In the genomic region with DNA sequence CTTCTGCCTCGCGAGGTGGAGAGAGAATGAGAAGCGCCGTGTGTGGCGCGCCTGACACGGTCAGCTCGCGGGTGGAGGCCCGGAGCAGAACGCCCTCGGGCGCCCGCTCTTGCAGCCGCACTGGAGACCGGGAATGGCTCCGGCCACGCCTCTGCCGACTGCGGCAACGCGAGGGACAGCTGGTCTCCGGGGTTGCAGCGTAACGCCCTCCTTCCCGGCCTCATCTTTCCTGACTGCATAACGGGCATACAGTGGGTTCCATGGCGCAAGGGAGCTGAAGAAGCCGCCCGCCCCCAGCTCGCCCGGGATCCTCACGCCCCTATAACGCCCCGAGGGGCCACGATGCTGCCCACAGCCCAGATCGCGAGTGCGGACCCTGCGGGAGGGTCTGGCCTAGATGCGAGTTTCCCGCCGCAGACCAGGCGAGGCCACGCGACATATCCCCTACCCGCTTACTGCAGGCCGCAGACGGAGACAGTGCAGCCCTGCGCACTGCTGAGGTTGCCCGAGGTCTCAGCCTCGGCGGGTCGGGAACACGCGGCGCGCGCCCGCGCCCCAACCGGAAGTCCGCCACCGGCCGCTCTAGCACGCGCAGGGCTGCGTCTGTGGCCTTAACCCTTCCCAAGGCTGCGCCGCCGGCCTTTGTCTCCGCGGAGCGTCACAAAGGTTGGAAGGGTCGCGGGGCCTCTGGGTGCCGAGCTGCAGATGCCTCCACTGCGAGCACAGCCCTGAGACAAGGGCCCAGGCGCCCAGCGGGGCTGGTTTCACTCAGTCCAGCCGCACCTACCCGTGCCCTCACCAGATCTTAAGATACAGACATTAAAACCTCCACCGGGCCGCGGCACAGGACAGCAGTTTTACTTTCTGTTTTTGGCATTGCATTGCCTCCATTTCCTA, we compare ENCODE assay signal across 8 cellular contexts. TPM values are rescaled to one million over a fixed set of nuclear protein-coding genes. Genes with fewer than 3 reads are reported as not detected.
DNase-seq lines count a peak whose midpoint lies in the region; ATAC-seq and TF ChIP-seq lines count a peak whose summit lies in the region.

No MANE protein-coding gene starts in this region.

- peak overlapping the region; percentile 94 to 97 for H3K27ac ChIP-seq in left lung

- H3K9me3 ChIP-seq in left lung = no peaks in the 10 kb centered on the region

- peaks cover 6% of the 10 kb centered on the region for H3K36me3 ChIP-seq in BJ (ENCODE audit: control insufficient read depth, insufficient read depth, low read length)
- H3K36me3 ChIP-seq in left lung = peaks cover 0 to 7% of the 10 kb centered on the region in 2 donors

- H3K27me3 ChIP-seq in BJ (ENCODE audit: control insufficient read depth, insufficient read depth, low read length) (no peaks in the 10 kb centered on the region; the same call in 1 of the 2 replicates), left lung (no peaks in the 10 kb centered on the region)

- H3K4me3 ChIP-seq in BJ (ENCODE audit: low read depth, low read length) = peak overlapping the region; percentile 71
- H3K4me3 ChIP-seq in left lung = peak overlapping the region; percentile 84 to 93

- TF ChIP-seq POLR2A in GM19193 (IDR thresholded peaks at IDR 0.05; ENCODE audit: extremely low read depth, insufficient read depth, insufficient read length) = peak; percentile 97

- TF ChIP-seq CTCF in BJ (IDR thresholded peaks at IDR 0.05; ENCODE audit: insufficient read depth, low read depth, low read length) = no peak
- no peak for TF ChIP-seq CTCF in left lung (IDR thresholded peaks at IDR 0.05)

- ATAC-seq in HG03432 (IDR thresholded peaks at IDR 0.05; ENCODE audit: unreplicated experiment) (peak; percentile 82), left lung (peak; percentile 99)

- peaks cover 15 to 27% of the 10 kb centered on the region in 2 donors for H3K4me1 ChIP-seq in left lung

- POLR2A ChIA-PET in BJ (lab: Charles Lee) = interaction anchor here (0.9 to 1.2 kb wide), 2 partner anchors 27 to 70 kb away, joined by 4 to 5 read pairs; no protein-coding TSS in a partner anchor

- intact Hi-C loops in left lung (cut with DNase I) = no loop called here

- CTCF ChIA-PET in BJ (lab: Yijun Ruan, JAX) = interaction anchor here (0.7 to 2.9 kb wide), 9 partner anchors 18 to 69 kb away, joined by 3 to 12 read pairs (median 4); no protein-coding TSS in a partner anchor

- peak; percentile 39 for DNase-seq in BJ (ENCODE audit: low read depth)
- DNase-seq in NCI-H524 (lab: John Stamatoyannopoulos, UW) = peak; percentile 82 to 91
- peak; percentile 87 for DNase-seq in activated CD4-positive, alpha-beta T cell treated with anti-CD3 and anti-CD28 coated beads, Interleukin-2, amount 50 U/mL, for 1 hour
- peak; percentile 71 for DNase-seq in dedifferentiated amniotic fluid mesenchymal stem cell (ENCODE audit: extremely low spot score)
- peak; percentile 93 to 99 for DNase-seq in left lung
- peak; percentile 86 for DNase-seq in stimulated activated CD4-positive, alpha-beta T cell treated with anti-CD3 and anti-CD28 coated beads, Interleukin-2, amount 100 ng/mL, for 4 hours (ENCODE audit: low read depth)

RNA-seq across cellular contexts. Expression of a gene that starts 18.8 kb away (rescaled TPM):
- polyA plus RNA-seq in BJ (2011; rRNA removed) = 27.4 and 27.8 TPM in 2 replicates
- 6.5 and 9.4 TPM in 2 replicates for polyA minus RNA-seq in BJ (2011; rRNA and poly(A)+ RNA removed)
- 10 to 100 TPM; 25.8 to 29.3 TPM for total RNA-seq in left lung

RNA-seq across cellular contexts. Expression of a gene that starts 21.3 kb away (rescaled TPM):
- polyA plus RNA-seq in BJ (2011; rRNA removed) = 14.9 and 22.2 TPM in 2 replicates
- polyA minus RNA-seq in BJ (2011; rRNA and poly(A)+ RNA removed) = 6.6 and 8.8 TPM in 2 replicates
- total RNA-seq in left lung = 1 to 10 TPM; 4.5 to 7.9 TPM

RNA-seq across cellular contexts. Expression of a gene that starts 48.3 kb away (rescaled TPM):
- 5.9 and 7.6 TPM in 2 replicates for polyA plus RNA-seq in BJ (2011; rRNA removed)
- polyA minus RNA-seq in BJ (2011; rRNA and poly(A)+ RNA removed) = 5.5 and 7.6 TPM in 2 replicates
- total RNA-seq in left lung = 10 to 100 TPM; 11.2 to 18.7 TPM

Comparison
In these comparisons a context has a peak if more than half of its experiments do, and no peak if none do; other contexts are left out.
1. Peak in every context shown above with its lines: DNase-seq, ATAC-seq, H3K4me3 ChIP-seq and H3K27ac ChIP-seq.
2. DNase-seq: peak in every context shown above with its lines; median percentile 96 in left lung; 87 in activated CD4-positive, alpha-beta T cell treated with anti-CD3 and anti-CD28 coated beads, Interleukin-2, amount 50 U/mL, for 1 hour; 86 in NCI-H524; 86 in stimulated activated CD4-positive, alpha-beta T cell treated with anti-CD3 and anti-CD28 coated beads, Interleukin-2, amount 100 ng/mL, for 4 hours; 71 in dedifferentiated amniotic fluid mesenchymal stem cell; 39 in BJ.